26 cellular contexts compared by ENCODE assay signal in the genomic region with DNA sequence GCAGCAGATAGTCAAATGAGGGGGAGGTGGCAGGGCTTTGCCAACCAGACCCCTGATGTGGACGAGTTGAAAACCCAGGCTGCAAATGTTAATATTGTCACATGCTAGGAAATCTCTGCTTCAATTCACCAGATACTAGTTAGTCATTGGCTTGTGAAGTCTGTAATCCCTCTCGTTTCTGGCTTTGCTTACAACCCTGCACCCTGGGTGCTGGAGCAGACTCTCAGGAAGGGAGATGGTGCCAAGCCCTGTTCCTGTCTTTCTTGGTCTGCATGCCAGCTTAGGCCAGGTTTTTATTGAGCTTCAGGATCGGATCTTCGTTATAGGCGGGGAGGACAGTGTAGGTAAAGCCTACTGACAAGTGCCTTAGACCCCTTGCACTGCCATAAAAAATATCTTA.
"Had no signal": no experiment of that assay in that cellular context is flagged by ENCODE, and none has a peak within 500 bp of the region (broad histone marks: within the 10 kb centered on the region; RNA-seq: fewer than 3 reads in every experiment).

No MANE protein-coding gene starts in this region.

- H3K4me1 ChIP-seq: pancreas, psoas muscle, testis had no signal

- H3K4me3 ChIP-seq: cardiac muscle cell, heart left ventricle, pancreas, psoas muscle, testis, upper lobe of left lung had no signal

- ATAC-seq: activated CD4-positive, CD25-positive, alpha-beta regulatory T cell treated with anti-CD3 and anti-CD28 coated beads, Interleukin-2, amount 50 U/mL, for 24 hours; heart left ventricle; pancreas had no signal

- H3K9me3 ChIP-seq: heart left ventricle, pancreas, psoas muscle, testis, upper lobe of left lung had no signal

- H3K36me3 ChIP-seq: cardiac muscle cell, pancreas had no signal

- DNase-seq: activated CD4-positive, alpha-beta T cell treated with anti-CD3 and anti-CD28 coated beads for 48 hours; activated CD4-positive, alpha-beta T cell treated with anti-CD3 and anti-CD28 coated beads, Interleukin-2, amount 50 U/mL, for 48 hours; activated CD8-positive, alpha-beta memory T cell treated with anti-CD3 and anti-CD28 coated beads for 24 hours; activated gamma-delta T cell; activated naive CD4-positive, alpha-beta T cell treated with anti-CD3 and anti-CD28 coated beads, Interleukin-2, amount 50 U/mL, for 16 hours; cortex of kidney; foreskin fibroblast; heart left ventricle; hypothalamus; immature natural killer cell; kidney; left colon; nephron progenitor cell; pancreas; psoas muscle; stimulated activated CD4-positive, alpha-beta T cell treated with anti-CD3 and anti-CD28 coated beads, Interleukin-15, amount 100 ng/mL, for 24 hours; stimulated activated CD4-positive, alpha-beta T cell treated with anti-CD3 and anti-CD28 coated beads, Interleukin-2, amount 100 ng/mL, for 24 hours; stimulated activated naive CD4-positive, alpha-beta T cell treated with Interleukin-2 at 50 U/mL for 16 hours; SW 1271; T-helper 9 cell; testis; upper lobe of left lung had no signal

- H3K27me3 ChIP-seq: cardiac muscle cell, heart left ventricle, pancreas, testis, upper lobe of left lung had no signal

- H3K27ac Mint-ChIP-seq: nephron progenitor cell; T-helper 1 cell treated with Interleukin-12 subunit alpha and Interleukin-12 subunit beta and Interleukin-4 antibody, amounts not matched to agents 30 μg/mL and 1 μg/mL, for 36 hours had no signal

- H3K4me3 Mint-ChIP-seq: immature natural killer cell; nephron progenitor cell; T-helper 1 cell treated with Interleukin-12 subunit alpha and Interleukin-12 subunit beta and Interleukin-4 antibody, amounts not matched to agents 30 μg/mL and 1 μg/mL, for 36 hours had no signal

- H3K27ac ChIP-seq: cardiac muscle cell, heart left ventricle, pancreas, psoas muscle, testis, upper lobe of left lung, VCaP had no signal

- H3K9me3 Mint-ChIP-seq: immature natural killer cell; nephron progenitor cell; T-helper 1 cell treated with Interleukin-12 subunit alpha and Interleukin-12 subunit beta and Interleukin-4 antibody, amounts not matched to agents 30 μg/mL and 1 μg/mL, for 36 hours had no signal
